Comparison of ENCODE assay signal across 23 cellular contexts in genomic region chr17:80451104-80451775, GRCh38.
"Had no signal": no experiment of that assay in that cellular context is flagged by ENCODE, and none has a peak within 500 bp of the region (broad histone marks: within the 10 kb centered on the region; RNA-seq: fewer than 3 reads in every experiment).

No MANE protein-coding gene starts in this region.

- H3K27ac Mint-ChIP-seq: activated CD8-positive, alpha-beta T cell treated with anti-CD3 and anti-CD28 coated beads, Interleukin-2, amount 10 ng/mL, durations not matched to agents 7 days and 5 days; activated naive CD8-positive, alpha-beta T cell treated with anti-CD3 and anti-CD28 coated beads, Interleukin-2, amount 50 U/mL, for 24 hours; activated T-helper 1 cell treated with anti-CD3 and anti-CD28 coated beads, Interleukin-12 subunit alpha, Interleukin-12 subunit beta, Interleukin-2, Interleukin-4 antibody, amounts not matched to agents 30 ng/mL and 10 ng/mL and 1 ng/mL, durations not matched to agents 14 hours and 24 hours and 36 hours had no signal

- H3K36me3 Mint-ChIP-seq: natural killer cell treated with Interleukin-12 subunit alpha and Interleukin-12 subunit beta and Interleukin-15 and Interleukin-18, amount 100 ng/mL, for 72 hours had no signal

- H3K36me3 ChIP-seq: esophagus squamous epithelium, gastrocnemius medialis, tibial artery had no signal

- H3K9me3 ChIP-seq: body of pancreas, esophagus squamous epithelium, gastrocnemius medialis, tibial artery had no signal

- H3K4me3 Mint-ChIP-seq: activated CD8-positive, alpha-beta T cell treated with anti-CD3 and anti-CD28 coated beads, Interleukin-2, amount 10 ng/mL, durations not matched to agents 7 days and 5 days; activated naive CD8-positive, alpha-beta T cell treated with anti-CD3 and anti-CD28 coated beads, Interleukin-2, amount 50 U/mL, for 24 hours; activated T-helper 1 cell treated with anti-CD3 and anti-CD28 coated beads, Interleukin-12 subunit alpha, Interleukin-12 subunit beta, Interleukin-2, Interleukin-4 antibody, amounts not matched to agents 30 ng/mL and 10 ng/mL and 1 ng/mL, durations not matched to agents 14 hours and 24 hours and 36 hours; natural killer cell treated with Interleukin-12 subunit alpha and Interleukin-12 subunit beta and Interleukin-15 and Interleukin-18, amount 100 ng/mL, for 72 hours had no signal

- H3K27ac ChIP-seq: body of pancreas, gastrocnemius medialis had no signal

- DNase-seq: activated CD4-positive, alpha-beta T cell treated with anti-CD3 and anti-CD28 coated beads, Interleukin-2, amount 50 U/mL, for 1 hour; activated CD4-positive, CD25-positive, alpha-beta regulatory T cell treated with anti-CD3 and anti-CD28 coated beads, Interleukin-2, amount 50 U/mL, for 72 hours; activated CD8-positive, alpha-beta T cell treated with anti-CD3 and anti-CD28 coated beads, Interleukin-2, amount 10 ng/mL, durations not matched to agents 7 days and 5 days; activated gamma-delta T cell; activated naive CD4-positive, alpha-beta T cell treated with anti-CD3 and anti-CD28 coated beads, Interleukin-2, amount 50 U/mL, for 16 hours; activated naive CD8-positive, alpha-beta T cell treated with anti-CD3 and anti-CD28 coated beads, Interleukin-2, amount 50 U/mL, for 24 hours; body of pancreas; dermis blood vessel endothelial cell; effector memory CD4-positive, alpha-beta T cell; esophagus squamous epithelium; gastrocnemius medialis; hypothalamus; left ventricle myocardium superior; mammary epithelial cell; midbrain; occipital lobe; stimulated activated CD4-positive, alpha-beta T cell treated with anti-CD3 and anti-CD28 coated beads, Interleukin-2, amount 100 ng/mL, for 48 hours; stimulated activated CD8-positive, alpha-beta memory T cell treated with anti-CD3 and anti-CD28 coated beads, Interleukin-4, amount 100 ng/mL, for 48 hours; stimulated activated naive CD4-positive, alpha-beta T cell; tibial artery had no signal

- H3K4me3 ChIP-seq: body of pancreas, esophagus squamous epithelium, gastrocnemius medialis, tibial artery had no signal

- H3K27me3 ChIP-seq: body of pancreas, esophagus squamous epithelium, gastrocnemius medialis, tibial artery had no signal

- H3K9me3 Mint-ChIP-seq: activated naive CD8-positive, alpha-beta T cell treated with anti-CD3 and anti-CD28 coated beads, Interleukin-2, amount 50 U/mL, for 24 hours; activated T-helper 1 cell treated with anti-CD3 and anti-CD28 coated beads, Interleukin-12 subunit alpha, Interleukin-12 subunit beta, Interleukin-2, Interleukin-4 antibody, amounts not matched to agents 30 ng/mL and 10 ng/mL and 1 ng/mL, durations not matched to agents 14 hours and 24 hours and 36 hours; natural killer cell treated with Interleukin-12 subunit alpha and Interleukin-12 subunit beta and Interleukin-15 and Interleukin-18, amount 100 ng/mL, for 72 hours had no signal

- ATAC-seq: activated CD8-positive, alpha-beta T cell treated with anti-CD3 and anti-CD28 coated beads, Interleukin-2, amount 10 ng/mL, durations not matched to agents 7 days and 5 days; activated naive CD8-positive, alpha-beta T cell treated with anti-CD3 and anti-CD28 coated beads, Interleukin-2, amount 50 U/mL, for 24 hours; body of pancreas; gastrocnemius medialis; left ventricle myocardium superior; natural killer cell treated with Interleukin-12 subunit alpha and Interleukin-12 subunit beta and Interleukin-15 and Interleukin-18, amount 100 ng/mL, for 72 hours; sciatic nerve had no signal
